In the genomic region with DNA sequence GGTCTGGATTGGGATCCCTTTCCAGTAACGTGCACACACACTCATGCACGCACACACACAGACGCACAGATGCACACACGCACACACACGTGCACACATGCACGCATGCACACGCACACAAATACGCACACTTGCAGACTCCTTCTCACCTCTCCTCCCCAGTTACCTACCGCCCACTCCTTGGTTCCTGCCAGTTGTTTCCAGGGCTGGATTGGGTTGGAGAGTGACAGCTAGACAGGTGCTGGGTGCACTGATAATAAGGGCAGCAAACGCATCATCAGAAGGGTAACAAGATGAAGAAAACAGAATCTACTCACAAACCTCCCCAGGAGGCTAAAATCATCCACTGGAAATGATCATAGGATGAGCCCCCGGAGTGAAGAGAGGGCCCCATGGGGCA, we compare ENCODE assay signal across 28 cellular contexts.
"Had no signal": no experiment of that assay in that cellular context is flagged by ENCODE, and none has a peak within 500 bp of the region (broad histone marks: within the 10 kb centered on the region; RNA-seq: fewer than 3 reads in every experiment).

No MANE protein-coding gene starts in this region.

- H3K9me3 ChIP-seq: body of pancreas, breast epithelium had no signal

- H3K27ac ChIP-seq: body of pancreas, brain microvascular endothelial cell, breast epithelium, VCaP had no signal

- FAIRE-seq: astrocyte, TTC549 had no signal

- H3K4me3 ChIP-seq: body of pancreas, breast epithelium had no signal

- H3K27me3 ChIP-seq: body of pancreas, brain microvascular endothelial cell, breast epithelium had no signal

- H3K36me3 ChIP-seq: brain microvascular endothelial cell, breast epithelium had no signal

- DNase-seq: activated B cell treated with CpG ODN at 0.5 μM for 24 hours; activated CD4-positive, alpha-beta memory T cell treated with anti-CD3 and anti-CD28 coated beads, Interleukin-2, amount 10 ng/mL, durations not matched to agents 7 days and 5 days; activated CD4-positive, alpha-beta T cell treated with anti-CD3 and anti-CD28 coated beads for 48 hours; activated CD4-positive, alpha-beta T cell treated with anti-CD3 and anti-CD28 coated beads, Interleukin-2, amount 10 ng/mL, durations not matched to agents 7 days and 5 days; activated CD4-positive, alpha-beta T cell treated with anti-CD3 and anti-CD28 coated beads, Interleukin-2, amount 50 U/mL, for 48 hours; activated CD4-positive, CD25-positive, alpha-beta regulatory T cell treated with anti-CD3 and anti-CD28 coated beads, Interleukin-2, amount 50 U/mL, for 72 hours; activated CD8-positive, alpha-beta memory T cell treated with anti-CD3 and anti-CD28 coated beads for 24 hours; activated CD8-positive, alpha-beta memory T cell treated with anti-CD3 and anti-CD28 coated beads, Interleukin-2, amount 10 ng/mL, durations not matched to agents 7 days and 5 days; activated CD8-positive, alpha-beta memory T cell treated with anti-CD3 and anti-CD28 coated beads, Interleukin-2, amount 50 U/mL, for 48 hours; activated CD8-positive, alpha-beta T cell treated with anti-CD3 and anti-CD28 coated beads, Interleukin-2, amount 10 ng/mL, durations not matched to agents 7 days and 5 days; activated effector memory CD4-positive, alpha-beta T cell treated with Interleukin-2 at 50 U/mL for 16 hours; activated gamma-delta T cell; activated naive CD4-positive, alpha-beta T cell treated with anti-CD3 and anti-CD28 coated beads, Interleukin-2, amount 10 ng/mL, durations not matched to agents 7 days and 5 days; activated naive CD4-positive, alpha-beta T cell treated with Interleukin-2 at 50 U/mL for 16 hours; activated naive CD8-positive, alpha-beta T cell treated with anti-CD3 and anti-CD28 coated beads, Interleukin-2, amount 10 ng/mL, durations not matched to agents 7 days and 5 days; activated naive CD8-positive, alpha-beta T cell treated with anti-CD3 and anti-CD28 coated beads, Interleukin-2, amount 50 U/mL, for 24 hours; activated T-cell treated with anti-CD3 and anti-CD28 coated beads, Interleukin-2, amount 50 U/mL, for 24 hours; activated T-cell treated with anti-CD3 and anti-CD28 coated beads, Interleukin-2, amount 50 U/mL, for 48 hours; aorta; body of pancreas; brain microvascular endothelial cell; central memory CD4-positive, alpha-beta T cell; T-helper 17 cell; T-helper 9 cell had no signal

- H3K4me1 ChIP-seq: body of pancreas, breast epithelium had no signal
